In the genomic region with DNA sequence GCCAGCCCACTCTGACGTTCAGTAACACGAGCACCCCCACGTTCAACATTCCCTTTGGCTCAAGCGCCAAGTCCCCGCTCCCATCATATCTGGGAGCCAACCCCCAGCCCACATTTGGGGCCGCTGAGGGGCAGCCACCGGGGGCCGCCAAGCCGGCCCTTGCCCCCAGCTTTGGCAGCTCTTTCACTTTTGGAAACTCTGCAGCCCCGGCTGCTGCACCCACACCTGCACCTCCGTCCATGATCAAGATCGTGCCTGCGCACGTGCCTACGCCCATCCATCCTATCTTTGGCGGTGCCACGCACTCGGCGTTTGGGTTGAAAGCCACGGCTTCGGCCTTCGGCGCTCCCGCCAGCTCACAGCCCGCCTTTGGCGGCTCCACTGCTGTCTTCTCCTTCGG, we compare ENCODE assay signal across 10 cellular contexts. TPM values are rescaled to one million over a fixed set of nuclear protein-coding genes. Genes with fewer than 3 reads are reported as not detected.
"Had no signal": no experiment of that assay in that cellular context is flagged by ENCODE, and none has a peak within 500 bp of the region (broad histone marks: within the 10 kb centered on the region; RNA-seq: fewer than 3 reads in every experiment).

No MANE protein-coding gene starts in this region.

RNA-seq across cellular contexts. Expression of gene TRIM50, which starts 30.2 kb away (rescaled TPM):
- total RNA-seq: temporal lobe, transverse colon, ureter, vagina had no signal

RNA-seq across cellular contexts. Expression of gene FKBP6, which starts 30.3 kb away (rescaled TPM):
- total RNA-seq: stomach, subcutaneous adipose tissue, suprapubic skin, thoracic aorta, tibial nerve, transverse colon, ureter, urinary bladder, vagina had no signal
- polyA plus RNA-seq: urinary bladder had no signal
